ENCODE assay signal across 10 cellular contexts in genomic region chr12:6430990-6431353, GRCh38. TPM values are rescaled to one million over a fixed set of nuclear protein-coding genes. Genes with fewer than 3 reads are reported as not detected.
A peak's percentile ranks its signal among the peaks of the same experiment; 100 is the strongest.
DNase-seq lines count a peak whose midpoint lies in the region; ATAC-seq lines count a peak whose summit lies in the region.
"Had no signal": no experiment of that assay in that cellular context is flagged by ENCODE, and none has a peak within 500 bp of the region (broad histone marks: within the 10 kb centered on the region; RNA-seq: fewer than 3 reads in every experiment).

No MANE protein-coding gene starts in this region.

- H2BK120ac ChIP-seq in trophoblast cell (ENCODE audit: insufficient read depth, low read length, poor library complexity) = no peak overlapping the region

- no peaks in the 10 kb centered on the region for H3K36me3 Mint-ChIP-seq in T-helper 1 cell treated with Interleukin-12 subunit alpha and Interleukin-12 subunit beta and Interleukin-4 antibody, amounts not matched to agents 30 μg/mL and 1 μg/mL, for 36 hours (ENCODE audit: low read depth)
- H3K36me3 Mint-ChIP-seq in activated CD4-positive, alpha-beta memory T cell treated with anti-CD3 and anti-CD28 coated beads, Interleukin-2, amount 10 ng/mL, durations not matched to agents 7 days and 5 days (ENCODE audit: low read depth) = no peaks in the 10 kb centered on the region

- CTCF ChIA-PET in activated CD4-positive, alpha-beta memory T cell treated with anti-CD3 and anti-CD28 coated beads, Interleukin-2, amount 10 ng/mL, durations not matched to agents 7 days and 5 days (lab: Charles Lee) = no interaction called here

- H3K27ac ChIP-seq in trophoblast cell (ENCODE audit: low read depth, low read length) = no peak overlapping the region

- no peaks in the 10 kb centered on the region for H3K79me1 ChIP-seq in trophoblast cell (ENCODE audit: low read length)

- H4K91ac ChIP-seq in trophoblast cell (ENCODE audit: low read depth, low read length) = no peak overlapping the region

- H3K4ac ChIP-seq in trophoblast cell (ENCODE audit: low read depth, low read length) = no peak overlapping the region

- no peak overlapping the region for H3K23ac ChIP-seq in trophoblast cell (ENCODE audit: low read length)

- no peak overlapping the region for H4K8ac ChIP-seq in trophoblast cell (ENCODE audit: low read depth, low read length)

- peak overlapping the region; percentile 77 for H3K27ac Mint-ChIP-seq in T-helper 1 cell treated with Interleukin-12 subunit alpha and Interleukin-12 subunit beta and Interleukin-4 antibody, amounts not matched to agents 30 μg/mL and 1 μg/mL, for 36 hours
- peak overlapping the region; percentile 49 for H3K27ac Mint-ChIP-seq in activated CD4-positive, alpha-beta memory T cell treated with anti-CD3 and anti-CD28 coated beads, Interleukin-2, amount 10 ng/mL, durations not matched to agents 7 days and 5 days
- peak overlapping the region; percentile 45 to 87 for H3K27ac Mint-ChIP-seq in stimulated activated naive CD8-positive, alpha-beta T cell treated with anti-CD3 and anti-CD28 coated beads, Interleukin-15, amount 100 ng/mL, for 72 hours

- POLR2A ChIA-PET in activated CD4-positive, alpha-beta memory T cell treated with anti-CD3 and anti-CD28 coated beads, Interleukin-2, amount 10 ng/mL, durations not matched to agents 7 days and 5 days (lab: Charles Lee) = interaction anchor here (4.3 kb wide), 1 partner anchor 30 kb away, joined by 21 read pairs; no protein-coding TSS in a partner anchor

- no peaks in the 10 kb centered on the region for H3K36me3 ChIP-seq in trophoblast cell (ENCODE audit: control insufficient read depth in 1 of 2, insufficient read depth in 2 of 2, low read length in 2 of 2)

- no peaks in the 10 kb centered on the region for H3K79me2 ChIP-seq in trophoblast cell (ENCODE audit: control insufficient read depth, insufficient read depth, low read length, poor library complexity)

- no peak overlapping the region for H2BK12ac ChIP-seq in trophoblast cell (ENCODE audit: low read length)

- no peak overlapping the region for H3K14ac ChIP-seq in trophoblast cell (ENCODE audit: low read length)

- no peak overlapping the region for H3K4me3 ChIP-seq in trophoblast cell (ENCODE audit: low read depth, low read length)

- no peaks in the 10 kb centered on the region for H3K4me1 ChIP-seq in trophoblast cell (ENCODE audit: control insufficient read depth in 1 of 2, insufficient read depth in 2 of 2, low read length in 2 of 2)

- H4K12ac ChIP-seq in trophoblast cell (ENCODE audit: low read depth, low read length) = no peak overlapping the region

- no peaks in the 10 kb centered on the region for H3K27me3 Mint-ChIP-seq in T-helper 1 cell treated with Interleukin-12 subunit alpha and Interleukin-12 subunit beta and Interleukin-4 antibody, amounts not matched to agents 30 μg/mL and 1 μg/mL, for 36 hours (ENCODE audit: low read depth)
- H3K27me3 Mint-ChIP-seq in activated CD4-positive, alpha-beta memory T cell treated with anti-CD3 and anti-CD28 coated beads, Interleukin-2, amount 10 ng/mL, durations not matched to agents 7 days and 5 days = no peaks in the 10 kb centered on the region
- no peaks in the 10 kb centered on the region for H3K27me3 Mint-ChIP-seq in stimulated activated naive CD8-positive, alpha-beta T cell treated with anti-CD3 and anti-CD28 coated beads, Interleukin-15, amount 100 ng/mL, for 72 hours

- no peaks in the 10 kb centered on the region for H3K9me3 Mint-ChIP-seq in T-helper 1 cell treated with Interleukin-12 subunit alpha and Interleukin-12 subunit beta and Interleukin-4 antibody, amounts not matched to agents 30 μg/mL and 1 μg/mL, for 36 hours
- H3K9me3 Mint-ChIP-seq in activated CD4-positive, alpha-beta memory T cell treated with anti-CD3 and anti-CD28 coated beads, Interleukin-2, amount 10 ng/mL, durations not matched to agents 7 days and 5 days = no peaks in the 10 kb centered on the region
- H3K9me3 Mint-ChIP-seq in stimulated activated naive CD8-positive, alpha-beta T cell treated with anti-CD3 and anti-CD28 coated beads, Interleukin-15, amount 100 ng/mL, for 72 hours = no peaks in the 10 kb centered on the region

- H3K27me3 ChIP-seq in trophoblast cell (ENCODE audit: insufficient read depth, low read length) = no peaks in the 10 kb centered on the region

- H2AK5ac ChIP-seq in trophoblast cell (ENCODE audit: low read length) = no peak overlapping the region

- H3K4me1 Mint-ChIP-seq in T-helper 1 cell treated with Interleukin-12 subunit alpha and Interleukin-12 subunit beta and Interleukin-4 antibody, amounts not matched to agents 30 μg/mL and 1 μg/mL, for 36 hours (ENCODE audit: low read depth) = peaks cover 52% of the 10 kb centered on the region
- H3K4me1 Mint-ChIP-seq in activated CD4-positive, alpha-beta memory T cell treated with anti-CD3 and anti-CD28 coated beads, Interleukin-2, amount 10 ng/mL, durations not matched to agents 7 days and 5 days = peaks cover 63% of the 10 kb centered on the region
- H3K4me1 Mint-ChIP-seq in stimulated activated naive CD8-positive, alpha-beta T cell treated with anti-CD3 and anti-CD28 coated beads, Interleukin-15, amount 100 ng/mL, for 72 hours = peaks cover 98% of the 10 kb centered on the region

- H3K9ac ChIP-seq in trophoblast cell (ENCODE audit: low read length) = no peak overlapping the region

- no peak overlapping the region for H3K18ac ChIP-seq in trophoblast cell (ENCODE audit: low read length)

- H3K9me3 ChIP-seq in trophoblast cell (ENCODE audit: insufficient read depth, low read depth, low read length) = no peaks in the 10 kb centered on the region

- no peak overlapping the region for H2BK5ac ChIP-seq in trophoblast cell (ENCODE audit: low read depth, low read length, poor library complexity)

- H3K4me3 Mint-ChIP-seq in T-helper 1 cell treated with Interleukin-12 subunit alpha and Interleukin-12 subunit beta and Interleukin-4 antibody, amounts not matched to agents 30 μg/mL and 1 μg/mL, for 36 hours = peak overlapping the region; percentile 25
- H3K4me3 Mint-ChIP-seq in activated CD4-positive, alpha-beta memory T cell treated with anti-CD3 and anti-CD28 coated beads, Interleukin-2, amount 10 ng/mL, durations not matched to agents 7 days and 5 days = no peak overlapping the region
- peak overlapping the region; percentile 73 to 74 for H3K4me3 Mint-ChIP-seq in stimulated activated naive CD8-positive, alpha-beta T cell treated with anti-CD3 and anti-CD28 coated beads, Interleukin-15, amount 100 ng/mL, for 72 hours

- no peak overlapping the region for H2AFZ ChIP-seq in trophoblast cell (ENCODE audit: insufficient read depth, low read length, poor library complexity)

- DNase-seq in T-helper 1 cell (no peak), hepatic stellate cell (ENCODE audit: low spot score) (peak; percentile 35), trophoblast cell (no peak), amniotic stem cell (lab: John Stamatoyannopoulos, UW) (no peak)
- DNase-seq in activated CD4-positive, alpha-beta memory T cell treated with anti-CD3 and anti-CD28 coated beads, Interleukin-2, amount 10 ng/mL, durations not matched to agents 7 days and 5 days = no peak
- no peak for DNase-seq in stimulated activated naive CD8-positive, alpha-beta T cell treated with anti-CD3 and anti-CD28 coated beads, Interleukin-15, amount 100 ng/mL, for 72 hours
- DNase-seq: 8988T had no signal

- no peak for ATAC-seq in stimulated activated naive CD8-positive, alpha-beta T cell treated with anti-CD3 and anti-CD28 coated beads, Interleukin-15, amount 100 ng/mL, for 72 hours
- no peak for ATAC-seq in GM21723 (IDR thresholded peaks at IDR 0.05; ENCODE audit: unreplicated experiment)

- no peak overlapping the region for H3K4me2 ChIP-seq in trophoblast cell (ENCODE audit: low read length)

- WGBS in trophoblast cell (ENCODE audit: extremely low coverage, insufficient coverage, insufficient read length) = no CpG with 5 or more reads among the region's 3 CpGs

RNA-seq across cellular contexts. Expression of gene CD27, which starts 13.8 kb away (rescaled TPM):
- 10 to 100 TPM; 39.9 to 43.4 TPM for total RNA-seq in activated CD4-positive, alpha-beta memory T cell treated with anti-CD3 and anti-CD28 coated beads, Interleukin-2, amount 10 ng/mL, durations not matched to agents 7 days and 5 days
- polyA plus RNA-seq in trophoblast cell (2013) = not detected in 2 replicates
- total RNA-seq: HT1080 had no signal

RNA-seq across cellular contexts. Expression of gene TAPBPL, which starts 20.9 kb away (rescaled TPM):
- total RNA-seq in activated CD4-positive, alpha-beta memory T cell treated with anti-CD3 and anti-CD28 coated beads, Interleukin-2, amount 10 ng/mL, durations not matched to agents 7 days and 5 days = 10 to 100 TPM; 45.0 to 49.0 TPM
- polyA plus RNA-seq in trophoblast cell (2013) = 0.04 and 0.17 TPM in 2 replicates

RNA-seq across cellular contexts. Expression of gene VAMP1, which starts 39.5 kb away (rescaled TPM):
- total RNA-seq in activated CD4-positive, alpha-beta memory T cell treated with anti-CD3 and anti-CD28 coated beads, Interleukin-2, amount 10 ng/mL, durations not matched to agents 7 days and 5 days = 10 to 100 TPM; 45.1 to 50.9 TPM
- 8.1 and 8.3 TPM in 2 replicates for polyA plus RNA-seq in trophoblast cell (2013)

RNA-seq across cellular contexts. Expression of gene LTBR, which starts 47.0 kb away (rescaled TPM):
- total RNA-seq in activated CD4-positive, alpha-beta memory T cell treated with anti-CD3 and anti-CD28 coated beads, Interleukin-2, amount 10 ng/mL, durations not matched to agents 7 days and 5 days = under 1 TPM; 0.38 to 0.40 TPM
- polyA plus RNA-seq in trophoblast cell (2013) = 34.3 and 34.8 TPM in 2 replicates

RNA-seq across cellular contexts. Expression of gene SCNN1A, which starts 55.6 kb away (rescaled TPM):
- total RNA-seq in activated CD4-positive, alpha-beta memory T cell treated with anti-CD3 and anti-CD28 coated beads, Interleukin-2, amount 10 ng/mL, durations not matched to agents 7 days and 5 days = 1 to 10 TPM in 1 of 2 experiments, under 1 TPM in 1; 0.78 to 1.3 TPM
- 2.3 and 2.7 TPM in 2 replicates for polyA plus RNA-seq in trophoblast cell (2013)
